ENCODE assay signal across 14 cellular contexts in genomic region chr6:11264100-11264499, GRCh38. TPM values are rescaled to one million over a fixed set of nuclear protein-coding genes. Genes with fewer than 3 reads are reported as not detected.
DNase-seq lines count a peak whose midpoint lies in the region; ATAC-seq and TF ChIP-seq lines count a peak whose summit lies in the region.
"Had no signal": no experiment of that assay in that cellular context is flagged by ENCODE, and none has a peak within 500 bp of the region (broad histone marks: within the 10 kb centered on the region; RNA-seq: fewer than 3 reads in every experiment).

No MANE protein-coding gene starts in this region.

- peaks cover 6 to 15% of the 10 kb centered on the region in 2 donors for H3K4me1 ChIP-seq in adrenal gland (replicated peaks in 1 of 2)
- peaks cover 3% of the 10 kb centered on the region for H3K4me1 ChIP-seq in mesenchymal stem cell (ENCODE audit: control insufficient read depth, insufficient read depth, low read depth, low read length)
- peaks cover 0 to 31% (median 21%) of the 10 kb centered on the region in 4 donors for H3K4me1 ChIP-seq in tibial artery

- H4K8ac ChIP-seq in mesenchymal stem cell (ENCODE audit: low read length) = no peak overlapping the region

- H2AFZ ChIP-seq in mesenchymal stem cell (ENCODE audit: low read depth, low read length) = no peak overlapping the region

- peaks cover 0 to 2% of the 10 kb centered on the region in 2 donors for H3K36me3 Mint-ChIP-seq in activated T-cell treated with anti-CD3 and anti-CD28 coated beads, Interleukin-2, amount 50 U/mL, for 72 hours (ENCODE audit: insufficient read depth in 2 of 2)
- peaks cover 31% of the 10 kb centered on the region for H3K36me3 Mint-ChIP-seq in activated T-cell treated with anti-CD3 and anti-CD28 coated beads, Interleukin-2, amount 50 U/mL, for 4 hours (ENCODE audit: insufficient read depth)

- H3K27me3 ChIP-seq in adrenal gland (no peaks in the 10 kb centered on the region), mesenchymal stem cell (ENCODE audit: control insufficient read depth in 1 of 2, insufficient read depth in 1 of 2, low read length in 2 of 2) (no peaks in the 10 kb centered on the region), tibial artery (no peaks in the 10 kb centered on the region)
- H3K27me3 ChIP-seq: gastroesophageal sphincter had no signal

- H3K9ac ChIP-seq in mesenchymal stem cell (ENCODE audit: low read length) = no peak overlapping the region

- H2BK5ac ChIP-seq in mesenchymal stem cell (ENCODE audit: low read depth, low read length, poor library complexity, severe bottlenecking) = no peak overlapping the region

- H3K18ac ChIP-seq in mesenchymal stem cell (ENCODE audit: low read depth in 1 of 2, low read length in 2 of 2) = peak overlapping the region in 1 of 2 experiments; percentile 72

- H3K4me1 Mint-ChIP-seq in activated T-cell treated with anti-CD3 and anti-CD28 coated beads, Interleukin-2, amount 50 U/mL, for 72 hours (ENCODE audit: low read depth) = peaks cover 26% of the 10 kb centered on the region
- peaks cover 53% of the 10 kb centered on the region for H3K4me1 Mint-ChIP-seq in activated T-cell treated with anti-CD3 and anti-CD28 coated beads, Interleukin-2, amount 50 U/mL, for 4 hours (ENCODE audit: low read depth)

- no peaks in the 10 kb centered on the region for H3K27me3 Mint-ChIP-seq in activated T-cell treated with anti-CD3 and anti-CD28 coated beads, Interleukin-2, amount 50 U/mL, for 72 hours (ENCODE audit: low read depth)
- H3K27me3 Mint-ChIP-seq in activated T-cell treated with anti-CD3 and anti-CD28 coated beads, Interleukin-2, amount 50 U/mL, for 4 hours (ENCODE audit: low read depth) = no peaks in the 10 kb centered on the region

- no peak for TF ChIP-seq POLR2A in adrenal gland (IDR thresholded peaks at IDR 0.05)

- no peaks in the 10 kb centered on the region for H3K79me1 ChIP-seq in mesenchymal stem cell (replicated peaks; ENCODE audit: low read length, poor library complexity, severe bottlenecking)

- H3K14ac ChIP-seq in mesenchymal stem cell (ENCODE audit: low read length in 2 of 2) = no peak overlapping the region

- peak overlapping the region in 1 of 2 experiments; percentile 47 for H2BK12ac ChIP-seq in mesenchymal stem cell (ENCODE audit: low read length in 2 of 2)

- DNase-seq in activated T-cell treated with anti-CD3 and anti-CD28 coated beads, Interleukin-2, amount 50 U/mL, for 72 hours = no peak
- no peak for DNase-seq in activated T-cell treated with anti-CD3 and anti-CD28 coated beads, Interleukin-2, amount 50 U/mL, for 4 hours
- DNase-seq in adrenal gland (no peak), mesenchymal stem cell (no peak), tibial artery (no peak), ureter (ENCODE audit: low spot score) (no peak)
- DNase-seq: activated CD4-positive, CD25-positive, alpha-beta regulatory T cell; activated CD8-positive, alpha-beta memory T cell treated with anti-CD3 and anti-CD28 coated beads, Interleukin-2, amount 50 U/mL, for 48 hours; activated naive CD4-positive, alpha-beta T cell treated with anti-CD3 and anti-CD28 coated beads, Interleukin-2, amount 50 U/mL, for 16 hours; NCI-H1105 treated with DMSO at 0.1 percent for 48 hours; stimulated activated CD8-positive, alpha-beta memory T cell treated with anti-CD3 and anti-CD28 coated beads, Interleukin-4, amount 100 ng/mL, for 48 hours had no signal

- H2BK120ac ChIP-seq in mesenchymal stem cell (ENCODE audit: low read depth, low read length) = no peak overlapping the region

- no peak for ATAC-seq in activated T-cell treated with anti-CD3 and anti-CD28 coated beads, Interleukin-2, amount 50 U/mL, for 72 hours (replicated peaks in 1 of 2)
- ATAC-seq in activated T-cell treated with anti-CD3 and anti-CD28 coated beads, Interleukin-2, amount 50 U/mL, for 4 hours = no peak
- no peak for ATAC-seq in HG03439 (IDR thresholded peaks at IDR 0.05; ENCODE audit: unreplicated experiment)
- ATAC-seq in HG02885 (IDR thresholded peaks at IDR 0.05; ENCODE audit: poor library complexity, unreplicated experiment) = no peak

- H3K27ac ChIP-seq in adrenal gland = peak overlapping the region in 3 of 5 donors; percentile 3 to 77 (median 62)
- no peak overlapping the region for H3K27ac ChIP-seq in mesenchymal stem cell (ENCODE audit: low read length, poor library complexity, severe bottlenecking)
- H3K27ac ChIP-seq in tibial artery = peak overlapping the region; percentile 46 to 63

- H3K36me3 ChIP-seq in adrenal gland (replicated peaks in 1 of 2) = no peaks in the 10 kb centered on the region
- H3K36me3 ChIP-seq in mesenchymal stem cell (ENCODE audit: control insufficient read depth in 1 of 2, insufficient read depth in 2 of 2, low read depth in 1 of 2, low read length in 2 of 2) = no peaks in the 10 kb centered on the region
- no peaks in the 10 kb centered on the region for H3K36me3 ChIP-seq in tibial artery
- H3K36me3 ChIP-seq: gastroesophageal sphincter had no signal

- TF ChIP-seq CTCF in adrenal gland (IDR thresholded peaks at IDR 0.05) (no peak), tibial artery (IDR thresholded peaks at IDR 0.05) (no peak)

- no peak overlapping the region for H4K91ac ChIP-seq in mesenchymal stem cell (ENCODE audit: low read length)

- H2AK5ac ChIP-seq in mesenchymal stem cell (ENCODE audit: low read length, severe bottlenecking) = peak overlapping the region; percentile 71

- WGBS in adrenal gland, 4 donors = 80 to 100% (median 92%) methylated on average over 6 of the region's 6 CpGs
- 95% methylated on average over 6 of the region's 6 CpGs for WGBS in mesenchymal stem cell

- H3K4me2 ChIP-seq in mesenchymal stem cell (ENCODE audit: low read length, poor library complexity, severe bottlenecking) = no peak overlapping the region

- no peaks in the 10 kb centered on the region for H3K9me3 Mint-ChIP-seq in activated T-cell treated with anti-CD3 and anti-CD28 coated beads, Interleukin-2, amount 50 U/mL, for 72 hours
- H3K9me3 Mint-ChIP-seq in activated T-cell treated with anti-CD3 and anti-CD28 coated beads, Interleukin-2, amount 50 U/mL, for 4 hours = no peaks in the 10 kb centered on the region

- H3K9me3 ChIP-seq in adrenal gland (replicated peaks in 1 of 3) = no peaks in the 10 kb centered on the region
- H3K9me3 ChIP-seq in mesenchymal stem cell (ENCODE audit: control insufficient read depth, low read length) = no peaks in the 10 kb centered on the region
- H3K9me3 ChIP-seq in tibial artery = no peaks in the 10 kb centered on the region
- H3K9me3 ChIP-seq: gastroesophageal sphincter had no signal

- H3K4me3 ChIP-seq in adrenal gland = no peak overlapping the region
- no peak overlapping the region for H3K4me3 ChIP-seq in mesenchymal stem cell (ENCODE audit: insufficient read depth in 1 of 2, low read depth in 1 of 2, low read length in 2 of 2)
- H3K4me3 ChIP-seq in tibial artery = no peak overlapping the region
- H3K4me3 ChIP-seq: gastroesophageal sphincter had no signal

- no peak overlapping the region for H2BK15ac ChIP-seq in mesenchymal stem cell (ENCODE audit: low read depth, poor library complexity, severe bottlenecking)

- H3K27ac Mint-ChIP-seq in activated T-cell treated with anti-CD3 and anti-CD28 coated beads, Interleukin-2, amount 50 U/mL, for 72 hours = peak overlapping the region; percentile 28

- H3K4me3 Mint-ChIP-seq in activated T-cell treated with anti-CD3 and anti-CD28 coated beads, Interleukin-2, amount 50 U/mL, for 72 hours = no peak overlapping the region
- H3K4me3 Mint-ChIP-seq in activated T-cell treated with anti-CD3 and anti-CD28 coated beads, Interleukin-2, amount 50 U/mL, for 4 hours = no peak overlapping the region

- H3K23ac ChIP-seq in mesenchymal stem cell (ENCODE audit: low read length in 2 of 2) = no peak overlapping the region

- intact Hi-C loops in adrenal gland (cut with DNase I) = no loop called here
- intact Hi-C loops in tibial artery (cut with DNase I; ENCODE audit: low total_unique reads) = no loop called here

- no peak overlapping the region for H3K4ac ChIP-seq in mesenchymal stem cell (ENCODE audit: low read depth in 1 of 2, low read length in 2 of 2)

RNA-seq across cellular contexts. Expression of gene NEDD9, which starts 31.6 kb away (rescaled TPM):
- total RNA-seq in activated T-cell treated with anti-CD3 and anti-CD28 coated beads, Interleukin-2, amount 50 U/mL, for 72 hours = 10 to 100 TPM; 20.8 to 36.4 TPM
- total RNA-seq in activated T-cell treated with anti-CD3 and anti-CD28 coated beads, Interleukin-2, amount 50 U/mL, for 4 hours = 10 to 100 TPM; 19.1 to 31.6 (median 31.5) TPM
- total RNA-seq in adrenal gland (10 to 100 TPM in 7 of 8 donors, 1 to 10 TPM in 1; 6.6 to 47.9 (median 19.7) TPM), ureter (65.8 TPM)
- 10 to 100 TPM in 1 of 3 donors, 1 to 10 TPM in 2; 8.0 to 14.7 (median 8.6) TPM for polyA plus RNA-seq in adrenal gland
- polyA plus RNA-seq in mesenchymal stem cell (2013, experiment 1 of 2) = 6.1 TPM
- polyA plus RNA-seq in mesenchymal stem cell (2013, experiment 2 of 2) = 6.1 TPM
